ENCODE assay signal across 8 cellular contexts in the genomic region with DNA sequence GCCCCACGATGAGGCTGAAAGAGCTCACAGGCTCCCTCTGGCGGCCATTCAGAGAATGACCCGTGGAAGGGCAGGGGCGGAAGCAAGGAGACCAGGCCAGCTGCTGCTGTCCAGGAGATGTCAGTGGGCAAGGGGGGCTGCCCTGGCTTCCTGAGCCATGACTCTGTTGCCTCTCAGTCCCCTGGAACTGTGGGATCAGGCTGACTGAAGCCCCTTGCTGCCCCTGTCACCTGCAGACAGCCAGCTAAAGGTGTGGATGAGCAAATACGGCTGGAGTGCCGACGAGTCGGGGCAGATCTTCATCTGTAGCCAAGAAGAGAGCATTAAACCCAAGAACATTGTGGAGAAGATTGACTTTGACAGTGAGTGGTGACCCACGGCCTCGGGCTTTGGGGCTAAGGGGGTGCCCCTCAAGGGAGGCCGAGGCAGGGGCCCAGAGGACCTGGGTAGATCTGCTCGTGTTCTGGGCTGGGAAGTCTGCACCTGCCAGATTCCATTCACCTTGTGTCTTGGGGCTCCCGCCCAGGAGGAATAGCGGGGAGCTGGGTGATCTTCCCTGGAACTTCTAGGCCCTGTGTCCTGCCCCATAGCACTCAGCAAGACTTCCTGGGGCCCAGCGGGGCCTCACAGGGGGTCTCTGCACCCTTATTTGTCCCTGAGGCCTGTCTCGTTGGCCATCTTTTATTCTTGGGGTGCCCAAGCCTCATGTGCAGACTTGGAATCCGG. TPM values are rescaled to one million over a fixed set of nuclear protein-coding genes. Genes with fewer than 3 reads are reported as not detected.
DNase-seq lines count a peak whose midpoint lies in the region; ATAC-seq, FAIRE-seq and TF ChIP-seq lines count a peak whose summit lies in the region.

No MANE protein-coding gene starts in this region.

- H3K27ac ChIP-seq in adrenal gland: peak overlapping the region in 2 of 5 donors; percentile 32 to 40

- CTCF ChIA-PET in T-cell (lab: Charles Lee): interaction anchor here in 1 of 2 donors (0.6 to 2.3 kb wide), 20 partner anchors 9 to 327 kb away, joined by 3 to 27 read pairs (median 5); partner anchors contain the start of genes ACTN4, EIF3K, FAM98C and MAP4K1

- no peak overlapping the region for H3K4me3 ChIP-seq in adrenal gland

- intact Hi-C loops in adrenal gland (cut with DNase I) (loop anchor here (5.0 to 10.0 kb wide), 6 partner anchors 90 to 280 kb away; partner anchors contain the start of genes FAM98C (in 2 of the 2) and CCER2 (in 1 of the 2)), left cardiac atrium (cut with DNase I) (no loop called here), sciatic nerve (cut with DNase I) (loop anchor here (10.0 kb wide), 1 partner anchor 230 kb away; the partner anchor contains the start of gene FAM98C)

- peak overlapping the region in 2 of 3 donors; percentile 9 to 86 for H3K27ac Mint-ChIP-seq in IgD-negative memory B cell
- peak overlapping the region; percentile 87 to 91 for H3K27ac Mint-ChIP-seq in T-cell

- H3K9me3 Mint-ChIP-seq in IgD-negative memory B cell (no peaks in the 10 kb centered on the region), T-cell (no peaks in the 10 kb centered on the region)

- TF ChIP-seq POLR2A in adrenal gland (IDR thresholded peaks at IDR 0.05): no peak

- peaks cover 0 to 5% of the 10 kb centered on the region in 2 donors for H3K4me1 ChIP-seq in adrenal gland (replicated peaks in 1 of 2)

- FAIRE-seq in D721Med (lab: Jason Lieb, UNC): no peak

- H3K36me3 ChIP-seq in adrenal gland (replicated peaks in 1 of 2): peaks cover 0 to 52% of the 10 kb centered on the region in 2 donors

- peak overlapping the region in 3 of 4 donors; percentile 6 to 71 (median 12) for H3K4me3 Mint-ChIP-seq in IgD-negative memory B cell
- H3K4me3 Mint-ChIP-seq in T-cell: peak overlapping the region in 2 of 3 donors; percentile 6 to 39

- POLR2A ChIA-PET in T-cell (lab: Charles Lee): interaction anchor here in 1 of 2 donors (0.7 kb wide), 1 partner anchor 276 kb away, joined by 5 read pairs; no protein-coding TSS in a partner anchor

- H3K4me1 Mint-ChIP-seq in IgD-negative memory B cell (peaks cover 12 to 20% (median 15%) of the 10 kb centered on the region in 3 donors), T-cell (peaks cover 26 to 35% (median 31%) of the 10 kb centered on the region in 3 donors)

- H3K9me3 ChIP-seq in adrenal gland (replicated peaks in 1 of 3): no peaks in the 10 kb centered on the region

- H3K36me3 Mint-ChIP-seq in IgD-negative memory B cell (peaks cover 8% of the 10 kb centered on the region), T-cell (peaks cover 23% of the 10 kb centered on the region)

- 63 to 67% (median 66%) methylated on average over 14 to 17 of the region's 17 CpGs for WGBS in adrenal gland, 4 donors

- DNase-seq in D721Med (ENCODE audit: insufficient read length, low spot score) (no peak), T-cell (peak in 33 of 34 experiments; percentile 35 to 74 (median 64)), adrenal gland (peak; percentile 57 to 88 (median 76)), left cardiac atrium (peak; percentile 73), sciatic nerve (ENCODE audit: low spot score) (peak; percentile 90)

- ATAC-seq in T-cell (replicated peaks in 1 of 4) (peak in 1 of 4 experiments; percentile 36), left cardiac atrium (peak; percentile 43 to 67), sciatic nerve (peak; percentile 75), GM21529 (IDR thresholded peaks at IDR 0.05; ENCODE audit: unreplicated experiment) (no peak), GM18517 (IDR thresholded peaks at IDR 0.05; ENCODE audit: unreplicated experiment) (no peak)

- TF ChIP-seq CTCF in D721Med (IDR thresholded peaks at IDR 0.05; ENCODE audit: insufficient read depth, missing control alignments) (peak; percentile 86), adrenal gland (IDR thresholded peaks at IDR 0.05) (peak; percentile 88 to 93 (median 90))

- H3K27me3 Mint-ChIP-seq in IgD-negative memory B cell (no peaks in the 10 kb centered on the region), T-cell (no peaks in the 10 kb centered on the region)

- no peaks in the 10 kb centered on the region for H3K27me3 ChIP-seq in adrenal gland

RNA-seq across cellular contexts. Expression of gene ACTN4, which starts 12.5 kb away (rescaled TPM):
- 21.8 TPM for polyA plus RNA-seq in IgD-negative memory B cell
- 100 to 1,000 TPM in 4 of 5 donors, 10 to 100 TPM in 1; 100.0 to 201 (median 175) TPM for total RNA-seq in T-cell
- 100 to 1,000 TPM; 430 to 773 (median 575) TPM for total RNA-seq in adrenal gland
- polyA plus RNA-seq in adrenal gland: 100 to 1,000 TPM; 148 to 586 (median 554) TPM
- total RNA-seq in left cardiac atrium: 100 to 1,000 TPM; 160 to 333 TPM
- 597 TPM for total RNA-seq in sciatic nerve

RNA-seq across cellular contexts. Expression of gene EIF3K, which starts 15.9 kb away (rescaled TPM):
- 371 TPM for polyA plus RNA-seq in IgD-negative memory B cell
- total RNA-seq in T-cell: 100 to 1,000 TPM; 317 to 352 (median 319) TPM
- 100 to 1,000 TPM; 196 to 537 (median 316) TPM for total RNA-seq in adrenal gland
- polyA plus RNA-seq in adrenal gland: 100 to 1,000 TPM; 177 to 292 (median 216) TPM
- 100 to 1,000 TPM; 515 to 563 TPM for total RNA-seq in left cardiac atrium
- 168 TPM for total RNA-seq in sciatic nerve

RNA-seq across cellular contexts. Expression of gene MAP4K1, which starts 17.2 kb away (rescaled TPM):
- polyA plus RNA-seq in IgD-negative memory B cell (250 TPM), adrenal gland (10 to 100 TPM in 1 of 3 donors, 1 to 10 TPM in 2; 1.2 to 12.5 (median 6.8) TPM)
- total RNA-seq in T-cell (100 to 1,000 TPM; 243 to 417 (median 329) TPM), adrenal gland (1 to 10 TPM; 1.4 to 7.9 (median 4.1) TPM), left cardiac atrium (1 to 10 TPM; 3.1 TPM), sciatic nerve (6.2 TPM)

Comparison
In these comparisons a context has a peak if more than half of its experiments do, and no peak if none do; other contexts are left out.
1. ATAC-seq: peak in left cardiac atrium (2 of 2) and sciatic nerve (single experiment); none in GM21529 (single experiment) and GM18517 (single experiment).
2. RNA of gene MAP4K1, which starts 17.2 kb away (total RNA-seq): 243 to 417 TPM in T-cell; 6.2 TPM in sciatic nerve (single experiment), 1.4 to 7.9 TPM in adrenal gland and 3.1 TPM in left cardiac atrium; every median in the first group is over 10 times any median in the second.
3. intact Hi-C loops: an anchor here in adrenal gland (5.0 to 10.0 kb wide) and sciatic nerve (10.0 kb wide); none called in left cardiac atrium.